28 cellular contexts compared by ENCODE assay signal in genomic region chr14:90242444-90242843, GRCh38.
"Had no signal": no experiment of that assay in that cellular context is flagged by ENCODE, and none has a peak within 500 bp of the region (broad histone marks: within the 10 kb centered on the region; RNA-seq: fewer than 3 reads in every experiment).

No MANE protein-coding gene starts in this region.

- H3K4me3 ChIP-seq: colonic mucosa, coronary artery, dorsolateral prefrontal cortex, esophagus muscularis mucosa, esophagus squamous epithelium, gastrocnemius medialis, gastroesophageal sphincter, heart left ventricle, heart right ventricle, hepatocyte had no signal

- H3K36me3 ChIP-seq: colonic mucosa, esophagus muscularis mucosa, esophagus squamous epithelium, gastrocnemius medialis, gastroesophageal sphincter, heart left ventricle, heart right ventricle had no signal

- FAIRE-seq: colon, endometrium, endothelial cell of umbilical vein, frontal cortex had no signal

- ATAC-seq: effector memory CD8-positive, alpha-beta T cell; esophagus mucosa; foreskin keratinocyte; gastrocnemius medialis; gastroesophageal sphincter; heart left ventricle; heart right ventricle had no signal

- H3K4me1 ChIP-seq: colonic mucosa, esophagus muscularis mucosa, esophagus squamous epithelium, foreskin keratinocyte, gastrocnemius medialis, gastroesophageal sphincter, heart left ventricle, heart right ventricle had no signal

- H3K27me3 ChIP-seq: colonic mucosa, dorsolateral prefrontal cortex, foreskin keratinocyte, heart right ventricle, hepatocyte had no signal

- H3K9me3 ChIP-seq: colonic mucosa had no signal

- H2AFZ ChIP-seq: hepatocyte had no signal

- DNase-seq: colonic mucosa; cortex of kidney; dermis blood vessel endothelial cell; dorsolateral prefrontal cortex; effector CD4-positive, alpha-beta T cell; effector CD8-positive, alpha-beta T cell; effector memory CD4-positive, alpha-beta T cell; effector memory CD8-positive, alpha-beta T cell; endodermal cell; esophagus squamous epithelium; foreskin fibroblast; foreskin keratinocyte; foreskin melanocyte; gastrocnemius medialis; glutamatergic neuron; head of caudate nucleus; heart left ventricle; heart right ventricle had no signal

- H3K4me2 ChIP-seq: hepatocyte had no signal

- H3K79me2 ChIP-seq: hepatocyte had no signal

- H3K27ac ChIP-seq: colonic mucosa, coronary artery, dorsolateral prefrontal cortex, epithelial cell of prostate, esophagus muscularis mucosa, esophagus squamous epithelium, foreskin keratinocyte, gastrocnemius medialis, gastroesophageal sphincter, heart left ventricle, heart right ventricle, hepatocyte had no signal
